1 cellular context compared by ENCODE assay signal in genomic region chr4:153209410-153209809, GRCh38.
TF ChIP-seq lines count a peak whose summit lies in the region.

No MANE protein-coding gene starts in this region.

TF ChIP-seq in HepG2, 621 proteins besides CTCF, POLR2A, EP300 and RAD21 (continued from another document and continues in another):
- TF ChIP-seq TRAFD1 (CRISPR knock-in tag; IDR thresholded peaks at IDR 0.05; ENCODE audit: borderline replicate concordance) = no peak
- no peak for TF ChIP-seq TIGD3 (CRISPR knock-in tag; IDR thresholded peaks at IDR 0.05; ENCODE audit: borderline replicate concordance)
- no peak for TF ChIP-seq ZFP36L1 (CRISPR knock-in tag; IDR thresholded peaks at IDR 0.05)
- no peak for TF ChIP-seq ZNF678 (CRISPR knock-in tag; IDR thresholded peaks at IDR 0.05)
- peak; percentile 82 for TF ChIP-seq MIER3 (CRISPR knock-in tag; IDR thresholded peaks at IDR 0.05; ENCODE audit: borderline replicate concordance)
- no peak for TF ChIP-seq ZBTB46 (CRISPR knock-in tag; IDR thresholded peaks at IDR 0.05; ENCODE audit: borderline replicate concordance)
- TF ChIP-seq ZNF790 (CRISPR knock-in tag; IDR thresholded peaks at IDR 0.05; ENCODE audit: borderline replicate concordance) = no peak
- 0 out of 2 replicates have a peak, but pooled peaks have one; percentile 38 for TF ChIP-seq ZNF644 (CRISPR knock-in tag; IDR thresholded peaks at IDR 0.05; ENCODE audit: low read depth)
- TF ChIP-seq FOXC1 (CRISPR knock-in tag; IDR thresholded peaks at IDR 0.05; ENCODE audit: borderline replicate concordance) = no peak
- peak; percentile 90 for TF ChIP-seq ZNF609 (CRISPR knock-in tag; IDR thresholded peaks at IDR 0.05; ENCODE audit: borderline replicate concordance)
- TF ChIP-seq ZNF337 (CRISPR knock-in tag; IDR thresholded peaks at IDR 0.05; ENCODE audit: borderline replicate concordance, low read depth) = no peak
- no peak for TF ChIP-seq ZNF777 (CRISPR knock-in tag; IDR thresholded peaks at IDR 0.05)
- no peak for TF ChIP-seq ZNF761 (CRISPR knock-in tag; conservative IDR thresholded peaks at IDR 0.05)
- no peak for TF ChIP-seq ZBTB40 (IDR thresholded peaks at IDR 0.05)
- TF ChIP-seq ZBTB40 (CRISPR knock-in tag; IDR thresholded peaks at IDR 0.05) = no peak
- no peak for TF ChIP-seq NFE2L2 (IDR thresholded peaks at IDR 0.05; ENCODE audit: low read length)
- TF ChIP-seq SOX6 (IDR thresholded peaks at IDR 0.05) = no peak
- peak; percentile 81 for TF ChIP-seq SOX6 (CRISPR knock-in tag; IDR thresholded peaks at IDR 0.05)
- TF ChIP-seq SMAD9 (CRISPR knock-in tag; IDR thresholded peaks at IDR 0.05) = no peak
- no peak for TF ChIP-seq JDP2 (CRISPR knock-in tag; IDR thresholded peaks at IDR 0.05; ENCODE audit: borderline replicate concordance)
- peak; percentile 89; the same call in 1 of the 2 replicates for TF ChIP-seq RERE (CRISPR knock-in tag; IDR thresholded peaks at IDR 0.05; ENCODE audit: low read depth)
- TF ChIP-seq ZNF224 (CRISPR knock-in tag; IDR thresholded peaks at IDR 0.05) = no peak
- TF ChIP-seq FOXP4 (CRISPR knock-in tag; IDR thresholded peaks at IDR 0.05) = peak; percentile 33; the same call in 1 of the 2 replicates
- TF ChIP-seq GATAD1 (CRISPR knock-in tag; IDR thresholded peaks at IDR 0.05) = no peak
- TF ChIP-seq CEBPB (IDR thresholded peaks at IDR 0.05; ENCODE audit: borderline replicate concordance, low read depth, low read length) = peak; percentile 83; the same call in 1 of the 2 replicates
- TF ChIP-seq HHEX (CRISPR knock-in tag; IDR thresholded peaks at IDR 0.05) = peak; percentile 96
- TF ChIP-seq KAT8 (CRISPR knock-in tag; IDR thresholded peaks at IDR 0.05) = 0 out of 2 replicates have a peak, but pooled peaks have one; percentile 28
